8 cellular contexts compared by ENCODE assay signal in genomic region chr1:54763814-54764131, GRCh38. TPM values are rescaled to one million over a fixed set of nuclear protein-coding genes. Genes with fewer than 3 reads are reported as not detected.
DNase-seq lines count a peak whose midpoint lies in the region; ATAC-seq and TF ChIP-seq lines count a peak whose summit lies in the region.

No MANE protein-coding gene starts in this region.

- H3K27ac ChIP-seq in RWPE2 (ENCODE audit: poor library complexity, severe bottlenecking) (peak overlapping the region; percentile 14), esophagus muscularis mucosa (replicated peaks in 1 of 4) (peak overlapping the region; percentile 71 to 85 (median 76)), psoas muscle (peak overlapping the region; percentile 82)

- 0% methylated on average over 6 of the region's 11 CpGs for WGBS in esophagus muscularis mucosa
- WGBS in psoas muscle, 3 donors = 1% methylated on average over 11 of the region's 11 CpGs

- no peak for TF ChIP-seq POLR2A in esophagus muscularis mucosa (IDR thresholded peaks at IDR 0.05; ENCODE audit: low read depth)

- intact Hi-C loops in esophagus muscularis mucosa (cut with DNase I) (no loop called here), psoas muscle (cut with DNase I) (loop anchor here (5.0 kb wide), 1 partner anchor 46 kb away; the partner anchor contains the start of gene TTC4 (in 2 of the 2))

- TF ChIP-seq CTCF in RWPE2 (IDR thresholded peaks at IDR 0.05; ENCODE audit: poor library complexity, severe bottlenecking) (no peak), esophagus muscularis mucosa (IDR thresholded peaks at IDR 0.05) (no peak), psoas muscle (IDR thresholded peaks at IDR 0.05) (no peak)

- no peaks in the 10 kb centered on the region for H3K27me3 ChIP-seq in RWPE2 (ENCODE audit: insufficient read depth, poor library complexity, severe bottlenecking)
- H3K27me3 ChIP-seq in esophagus muscularis mucosa = no peaks in the 10 kb centered on the region
- no peaks in the 10 kb centered on the region for H3K27me3 ChIP-seq in psoas muscle (ENCODE audit: insufficient read depth in 3 of 3, low read length in 2 of 3)

- H3K9me3 ChIP-seq in RWPE2 (ENCODE audit: severe bottlenecking) (no peaks in the 10 kb centered on the region), esophagus muscularis mucosa (no peaks in the 10 kb centered on the region), psoas muscle (no peaks in the 10 kb centered on the region)

- DNase-seq in RWPE2 (ENCODE audit: low spot score) = no peak
- no peak for DNase-seq in esophagus muscularis mucosa (ENCODE audit: extremely low spot score)
- no peak for DNase-seq in psoas muscle
- DNase-seq in effector CD8-positive, alpha-beta T cell (lab: John Stamatoyannopoulos, UW) = no peak
- DNase-seq in ureter (ENCODE audit: low spot score) = no peak
- no peak for DNase-seq in NCI-H187 (lab: John Stamatoyannopoulos, UW)

- no peak for TF ChIP-seq EP300 in esophagus muscularis mucosa (IDR thresholded peaks at IDR 0.05)

- ATAC-seq in GM21723 (IDR thresholded peaks at IDR 0.05; ENCODE audit: unreplicated experiment) (peak; percentile 1), RWPE2 (ENCODE audit: low read depth) (no peak; the same call in 2 of the 3 replicates), psoas muscle (peak in 1 of 4 donors; percentile 0), GM18867 (IDR thresholded peaks at IDR 0.05; ENCODE audit: unreplicated experiment) (no peak)

- H3K36me3 ChIP-seq in RWPE2 (ENCODE audit: low read depth) (no peaks in the 10 kb centered on the region), esophagus muscularis mucosa (peaks cover 0 to 3% (median 2%) of the 10 kb centered on the region in 4 donors), psoas muscle (ENCODE audit: insufficient read depth in 1 of 2, low read depth in 1 of 2) (peaks cover 2% of the 10 kb centered on the region in 2 donors)

- H3K4me3 ChIP-seq in RWPE2 (ENCODE audit: severe bottlenecking) (peak overlapping the region; percentile 70), esophagus muscularis mucosa (peak overlapping the region; percentile 76 to 91 (median 80)), psoas muscle (peak overlapping the region; percentile 91)

- H3K4me1 ChIP-seq in RWPE2 (ENCODE audit: insufficient read depth, poor library complexity, severe bottlenecking) = no peaks in the 10 kb centered on the region
- H3K4me1 ChIP-seq in esophagus muscularis mucosa = peaks cover 6 to 23% (median 18%) of the 10 kb centered on the region in 4 donors
- peaks cover 6% of the 10 kb centered on the region for H3K4me1 ChIP-seq in psoas muscle

RNA-seq across cellular contexts. Expression of gene PARS2, which starts 0.6 kb away (rescaled TPM):
- total RNA-seq in esophagus muscularis mucosa (1 to 10 TPM; 4.0 to 7.5 (median 5.7) TPM), psoas muscle (1 to 10 TPM; 2.4 to 3.7 (median 3.4) TPM), ureter (6.2 TPM)
- 1 to 10 TPM; 3.3 to 5.6 (median 5.3) TPM for polyA plus RNA-seq in psoas muscle

RNA-seq across cellular contexts. Expression of gene TTC22, which starts 37.4 kb away (rescaled TPM):
- total RNA-seq in esophagus muscularis mucosa = under 1 TPM; under 0.01 to 0.17 (median 0.09) TPM
- under 1 TPM in 2 of 4 donors, not detected in 2; 0.13 TPM for total RNA-seq in psoas muscle
- under 1 TPM; 0.03 TPM for polyA plus RNA-seq in psoas muscle
- total RNA-seq in ureter = 14.9 TPM

RNA-seq across cellular contexts. Expression of gene TTC4, which starts 48.1 kb away (rescaled TPM):
- total RNA-seq in esophagus muscularis mucosa (10 to 100 TPM; 10.8 to 16.4 (median 13.8) TPM), psoas muscle (10 to 100 TPM; 27.2 to 41.4 (median 35.0) TPM), ureter (24.8 TPM)
- 10 to 100 TPM; 25.0 to 58.9 (median 55.2) TPM for polyA plus RNA-seq in psoas muscle

Comparison
In these comparisons a context has a peak if more than half of its experiments do, and no peak if none do; other contexts are left out.
1. H3K27ac ChIP-seq: peak in every context shown above with its lines; median percentile 82 in psoas muscle; 76 in esophagus muscularis mucosa; 14 in RWPE2.
2. RNA of gene TTC22, which starts 37.4 kb away (total RNA-seq): 14.9 TPM in ureter (single experiment); under 0.01 to 0.17 TPM in esophagus muscularis mucosa and 0.13 TPM in psoas muscle; every median in the first group is over 10 times any median in the second.
3. Peak in every context shown above with its lines, with median percentiles within 50 percentile points of each other: H3K4me3 ChIP-seq.